8 cellular contexts compared by ENCODE assay signal in the genomic region with DNA sequence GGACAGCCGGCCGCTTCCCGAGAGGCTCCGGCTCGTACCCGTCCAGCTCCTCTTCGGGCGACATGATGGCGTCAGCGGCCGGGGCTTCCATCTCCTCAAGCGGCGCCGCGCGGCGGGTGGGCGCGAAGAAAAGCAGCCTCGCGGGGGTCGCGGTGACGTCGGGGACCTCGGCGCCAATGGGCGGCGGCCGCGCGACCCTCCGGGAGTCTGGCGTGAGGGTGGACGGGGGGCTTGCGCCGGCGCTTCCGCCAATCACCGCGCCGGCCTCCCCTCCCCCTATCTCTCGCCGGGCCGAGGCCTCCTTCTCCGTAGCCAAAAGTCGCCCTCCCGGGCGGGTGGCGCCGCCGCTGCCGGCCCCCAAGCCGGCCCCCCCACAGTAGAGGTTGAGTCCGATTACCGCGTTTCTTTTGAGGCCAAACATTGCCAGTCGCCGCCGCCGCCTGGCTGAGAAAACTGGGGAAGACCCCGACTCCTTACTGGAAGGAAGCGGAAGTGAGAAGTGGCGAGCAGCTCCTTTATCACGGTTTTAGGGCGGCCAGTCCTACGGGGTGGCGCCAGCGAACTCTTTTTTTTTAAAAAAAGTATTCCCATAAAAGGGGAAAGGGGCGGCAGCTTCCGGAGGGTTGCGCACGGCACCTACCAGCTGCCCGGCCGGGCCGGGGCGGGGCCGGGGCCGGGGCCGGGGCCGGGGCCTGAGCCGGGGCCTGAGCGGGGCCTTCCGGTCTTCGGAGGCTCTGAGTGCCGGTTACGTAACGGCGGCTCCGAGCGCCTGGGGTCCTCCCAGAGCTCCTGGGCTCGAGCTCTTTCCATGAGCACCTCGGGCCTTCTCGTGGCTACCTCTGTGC. TPM values are rescaled to one million over a fixed set of nuclear protein-coding genes. Genes with fewer than 3 reads are reported as not detected.
DNase-seq lines count a peak whose midpoint lies in the region; ATAC-seq, FAIRE-seq and TF ChIP-seq lines count a peak whose summit lies in the region.

A gene (minus strand): TSS at position 501 of the 845 bp plus-strand sequence. CDS start 80 bp downstream, at position 421.

- DNase-seq in D721Med (ENCODE audit: insufficient read length, low spot score) (peak; percentile 91), HuH-7.5 (ENCODE audit: low spot score) (peak; percentile 86), OCI-M1 (lab: John Stamatoyannopoulos, UW) (peak; percentile 99), activated T-cell treated with anti-CD3 and anti-CD28 coated beads for 24 hours (ENCODE audit: low read depth) (peak; percentile 84), epidermal melanocyte (ENCODE audit: insufficient read length, low spot score) (peak; percentile 90)
- peak; percentile 77 to 86 for DNase-seq in stimulated activated CD8-positive, alpha-beta memory T cell treated with anti-CD3 and anti-CD28 coated beads, Interleukin-2, amount 100 ng/mL, for 48 hours (ENCODE audit: low read depth in 2 of 2)

- TF ChIP-seq CTCF in D721Med (IDR thresholded peaks at IDR 0.05; ENCODE audit: insufficient read depth, missing control alignments): peak; percentile 2

- H3K9me3 ChIP-seq in mononuclear cell (ENCODE audit: low read depth, low read length): no peaks in the 10 kb centered on the region

- peak within 1 kb of the TSS; percentile 87 for H3K4me3 ChIP-seq in mononuclear cell (ENCODE audit: low read length)

- no peak for FAIRE-seq in D721Med (lab: Jason Lieb, UNC)

- H3K4me1 ChIP-seq in mononuclear cell (ENCODE audit: insufficient read depth, low read length): peaks cover 44% of the 10 kb centered on the region

- peak; percentile 79 for ATAC-seq in GM21515 (IDR thresholded peaks at IDR 0.05; ENCODE audit: unreplicated experiment)

- no peaks in the 10 kb centered on the region for H3K27me3 ChIP-seq in mononuclear cell (ENCODE audit: insufficient read depth, low read length)

RNA-seq across cellular contexts. Expression of the gene that starts here (rescaled TPM):
- 1,412 TPM for total RNA-seq in mononuclear cell

Comparison
In these comparisons a context has a peak if more than half of its experiments do, and no peak if none do; other contexts are left out.
1. Peak in every context shown above with its lines: DNase-seq, ATAC-seq and H3K4me3 ChIP-seq.